Comparison of ENCODE assay signal across 1 cellular context in the genomic region with DNA sequence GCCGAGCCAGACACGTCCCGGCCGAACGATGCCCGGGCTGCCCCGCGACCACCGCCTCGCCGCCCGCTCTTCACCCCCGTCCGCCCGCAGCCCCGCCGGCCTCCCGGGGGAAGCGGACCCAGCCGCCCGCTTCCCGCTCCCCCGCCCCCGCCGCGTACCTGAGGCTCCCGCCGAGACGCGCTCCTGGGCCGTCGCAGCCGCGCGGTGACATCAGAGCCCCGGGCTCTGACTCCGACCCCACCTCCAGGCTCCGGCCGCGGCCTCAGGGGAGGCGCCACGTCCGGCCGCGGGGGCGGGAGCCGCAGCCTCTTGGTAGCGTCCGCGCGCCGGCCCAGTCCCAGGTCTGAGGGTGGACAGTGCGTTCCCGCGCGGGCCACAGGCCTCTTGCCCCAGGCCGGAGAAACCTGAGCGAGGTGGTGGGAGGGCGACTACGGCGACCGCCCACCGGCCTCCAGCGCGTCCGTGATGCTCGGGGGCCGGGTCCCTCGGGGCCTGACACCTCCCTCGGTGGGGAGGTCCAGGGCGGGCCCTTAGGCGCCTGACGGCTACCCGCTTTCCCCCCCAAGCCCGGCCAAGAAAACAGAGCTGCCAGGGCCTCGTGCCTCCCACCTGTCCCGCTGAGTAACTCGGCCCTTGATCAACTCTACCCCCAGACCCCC.
A peak's percentile ranks its signal among the peaks of the same experiment; 100 is the strongest.
TF ChIP-seq lines count a peak whose summit lies in the region.

TSS of gene SHROOM1 (minus strand) at position 212 of the 659 bp plus-strand sequence. CDS start 4,507 bp downstream, outside the sequence.

TF ChIP-seq in IMR-90, 13 proteins besides CTCF, POLR2A, EP300 and RAD21:
- no peak for TF ChIP-seq CEBPB (IDR thresholded peaks at IDR 0.05; ENCODE audit: low read depth, low read length)
- peak; percentile 5; the same call in 1 of the 2 replicates for TF ChIP-seq MAZ (IDR thresholded peaks at IDR 0.05; ENCODE audit: borderline replicate concordance, low read depth, low read length)
